ENCODE assay signal across 9 cellular contexts in the genomic region with DNA sequence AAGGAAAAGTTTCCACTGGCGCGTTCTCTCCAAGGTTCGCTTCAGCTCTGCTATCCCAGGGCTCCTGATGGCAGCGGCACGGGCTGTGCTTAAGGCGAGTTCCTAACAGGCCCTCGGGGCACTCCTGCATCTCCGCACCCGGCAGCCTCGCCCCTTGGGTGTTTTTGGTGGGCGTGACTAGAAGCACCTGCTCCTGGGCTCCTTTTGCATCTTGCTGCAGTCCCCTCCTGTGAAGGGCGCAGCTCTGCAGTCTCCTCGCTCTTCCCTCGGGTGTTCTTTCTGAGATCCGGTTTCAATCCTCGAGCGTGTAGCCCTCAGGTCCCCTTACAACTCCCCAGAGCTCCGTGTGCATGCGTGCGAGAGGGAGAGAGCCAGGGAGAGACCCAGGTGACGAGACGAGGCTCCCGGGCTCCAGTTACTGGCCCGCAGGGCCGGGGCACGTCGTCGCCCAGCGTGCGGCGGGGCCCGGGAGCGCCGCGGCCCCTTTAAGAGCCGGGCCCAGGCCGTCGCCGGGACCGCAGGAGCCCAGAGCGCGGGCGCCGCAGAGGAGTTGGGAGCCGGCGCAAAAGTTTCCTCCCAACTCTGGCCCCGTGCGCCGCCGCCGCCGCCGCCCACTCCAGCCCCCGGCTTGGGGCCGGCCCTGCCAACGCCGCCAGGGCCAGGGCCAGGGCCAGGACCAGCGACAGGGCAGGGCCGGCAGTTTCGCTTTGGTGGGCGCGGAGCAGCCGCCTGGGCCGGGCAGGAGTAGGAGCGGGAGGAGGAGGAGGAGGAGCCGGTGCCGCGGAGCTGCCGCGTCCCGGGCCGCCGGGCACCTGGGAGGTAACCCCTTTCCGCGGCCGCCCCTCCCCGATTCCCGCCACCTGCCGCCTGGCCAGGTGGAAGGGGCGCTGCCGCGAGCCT. TPM values are rescaled to one million over a fixed set of nuclear protein-coding genes. Genes with fewer than 3 reads are reported as not detected.
DNase-seq lines count a peak whose midpoint lies in the region; ATAC-seq and TF ChIP-seq lines count a peak whose summit lies in the region.
"Had no signal": no experiment of that assay in that cellular context is flagged by ENCODE, and none has a peak within 500 bp of the region (broad histone marks: within the 10 kb centered on the region; RNA-seq: fewer than 3 reads in every experiment).

PARD3B (plus strand) TSS at position 515 of the 900 bp plus-strand sequence. CDS start 525 bp downstream, outside the sequence.

- no peaks in the 10 kb centered on the region for H3K9me3 ChIP-seq in naive thymus-derived CD4-positive, alpha-beta T cell (ENCODE audit: control insufficient read depth in 2 of 3, low read length in 3 of 3)
- H3K9me3 ChIP-seq in thoracic aorta: no peaks in the 10 kb centered on the region

- DNase-seq in NCI-H82 (lab: John Stamatoyannopoulos, UW) (peak; percentile 46), NCI-H82 treated with DMSO at 0.1 percent for 48 hours (lab: John Stamatoyannopoulos, UW; ENCODE audit: unreplicated experiment) (no peak), NCI-H226 (peak; percentile 14), foreskin fibroblast (peak; percentile 67 to 87), thoracic aorta (ENCODE audit: low spot score) (no peak)
- peak; percentile 11 for DNase-seq in activated T-helper 2 cell treated with anti-CD3 and anti-CD28 coated beads, Interferon-gamma antibody, Interleukin-2, Interleukin-4, amounts not matched to agents 10 μg/mL and 5 μg/mL and 100 μg/mL, durations not matched to agents 14 hours and 24 hours and 36 hours (ENCODE audit: low spot score)
- DNase-seq in naive thymus-derived CD4-positive, alpha-beta T cell: peak in 7 of 9 donors; percentile 2 to 48 (median 11)
- DNase-seq: DND-41 had no signal

- no peak within 1 kb of the TSS for H3K27ac Mint-ChIP-seq in activated T-helper 2 cell treated with anti-CD3 and anti-CD28 coated beads, Interferon-gamma antibody, Interleukin-2, Interleukin-4, amounts not matched to agents 10 μg/mL and 5 μg/mL and 100 μg/mL, durations not matched to agents 14 hours and 24 hours and 36 hours
- no peak within 1 kb of the TSS for H3K27ac Mint-ChIP-seq in naive thymus-derived CD4-positive, alpha-beta T cell

- POLR2A ChIA-PET in naive thymus-derived CD4-positive, alpha-beta T cell (lab: Charles Lee): no interaction called here

- H3K36me3 Mint-ChIP-seq in activated T-helper 2 cell treated with anti-CD3 and anti-CD28 coated beads, Interferon-gamma antibody, Interleukin-2, Interleukin-4, amounts not matched to agents 10 μg/mL and 5 μg/mL and 100 μg/mL, durations not matched to agents 14 hours and 24 hours and 36 hours (ENCODE audit: low read depth): no peaks in the 10 kb centered on the region
- no peaks in the 10 kb centered on the region for H3K36me3 Mint-ChIP-seq in naive thymus-derived CD4-positive, alpha-beta T cell

- intact Hi-C loops in activated T-helper 2 cell treated with anti-CD3 and anti-CD28 coated beads, Interferon-gamma antibody, Interleukin-2, Interleukin-4, amounts not matched to agents 10 μg/mL and 5 μg/mL and 100 μg/mL, durations not matched to agents 14 hours and 24 hours and 36 hours (cut with micrococcal nuclease): no loop called here
- intact Hi-C loops in naive thymus-derived CD4-positive, alpha-beta T cell (cut with micrococcal nuclease): no loop called here

- no peaks in the 10 kb centered on the region for H3K9me3 Mint-ChIP-seq in activated T-helper 2 cell treated with anti-CD3 and anti-CD28 coated beads, Interferon-gamma antibody, Interleukin-2, Interleukin-4, amounts not matched to agents 10 μg/mL and 5 μg/mL and 100 μg/mL, durations not matched to agents 14 hours and 24 hours and 36 hours
- no peaks in the 10 kb centered on the region for H3K9me3 Mint-ChIP-seq in naive thymus-derived CD4-positive, alpha-beta T cell

- peaks cover 4 to 11% of the 10 kb centered on the region in 2 donors for H3K4me1 ChIP-seq in naive thymus-derived CD4-positive, alpha-beta T cell (ENCODE audit: control insufficient read depth in 2 of 2, insufficient read depth in 2 of 2, low read length in 2 of 2)
- H3K4me1 ChIP-seq in thoracic aorta (ENCODE audit: control insufficient read depth in 1 of 2, low read depth in 2 of 2): peaks cover 10 to 19% of the 10 kb centered on the region in 2 donors

- H3K4me3 ChIP-seq in foreskin fibroblast (ENCODE audit: low read depth in 1 of 2, low read length in 2 of 2) (peak within 1 kb of the TSS; percentile 77 to 92), thoracic aorta (peak within 1 kb of the TSS; percentile 93)
- peak within 1 kb of the TSS; percentile 22 for H3K4me3 ChIP-seq in naive thymus-derived CD4-positive, alpha-beta T cell (ENCODE audit: low read length)

- ATAC-seq in HG02938 (IDR thresholded peaks at IDR 0.05; ENCODE audit: unreplicated experiment) (peak; percentile 55), thoracic aorta (ENCODE audit: insufficient number of reproducible peaks, low FRiP score, low read depth) (peak; percentile 58)
- peak; percentile 68 for ATAC-seq in naive thymus-derived CD4-positive, alpha-beta T cell

- no peak for TF ChIP-seq CTCF in foreskin fibroblast (IDR thresholded peaks at IDR 0.05; ENCODE audit: low read depth, low read length)
- peak; percentile 7 for TF ChIP-seq CTCF in thoracic aorta (IDR thresholded peaks at IDR 0.05)

- peak within 1 kb of the TSS; percentile 83 for H3K4me3 Mint-ChIP-seq in activated T-helper 2 cell treated with anti-CD3 and anti-CD28 coated beads, Interferon-gamma antibody, Interleukin-2, Interleukin-4, amounts not matched to agents 10 μg/mL and 5 μg/mL and 100 μg/mL, durations not matched to agents 14 hours and 24 hours and 36 hours (ENCODE audit: low read depth)
- H3K4me3 Mint-ChIP-seq in naive thymus-derived CD4-positive, alpha-beta T cell: peak within 1 kb of the TSS; percentile 84 to 93 (median 89)

- no peaks in the 10 kb centered on the region for H3K36me3 ChIP-seq in naive thymus-derived CD4-positive, alpha-beta T cell (ENCODE audit: control insufficient read depth in 2 of 3, insufficient read depth in 3 of 3, low read length in 3 of 3)
- no peaks in the 10 kb centered on the region for H3K36me3 ChIP-seq in thoracic aorta

- H3K27ac ChIP-seq in naive thymus-derived CD4-positive, alpha-beta T cell (ENCODE audit: low read depth, low read length): no peak within 1 kb of the TSS
- H3K27ac ChIP-seq in thoracic aorta: peak within 1 kb of the TSS; percentile 81 to 87

- peaks cover 9% of the 10 kb centered on the region for H3K4me1 Mint-ChIP-seq in activated T-helper 2 cell treated with anti-CD3 and anti-CD28 coated beads, Interferon-gamma antibody, Interleukin-2, Interleukin-4, amounts not matched to agents 10 μg/mL and 5 μg/mL and 100 μg/mL, durations not matched to agents 14 hours and 24 hours and 36 hours (ENCODE audit: low read depth)
- peaks cover 8 to 17% (median 13%) of the 10 kb centered on the region in 7 donors for H3K4me1 Mint-ChIP-seq in naive thymus-derived CD4-positive, alpha-beta T cell

- H3K27me3 Mint-ChIP-seq in activated T-helper 2 cell treated with anti-CD3 and anti-CD28 coated beads, Interferon-gamma antibody, Interleukin-2, Interleukin-4, amounts not matched to agents 10 μg/mL and 5 μg/mL and 100 μg/mL, durations not matched to agents 14 hours and 24 hours and 36 hours (ENCODE audit: low read depth): peaks cover 54% of the 10 kb centered on the region
- H3K27me3 Mint-ChIP-seq in naive thymus-derived CD4-positive, alpha-beta T cell: peaks cover 10 to 57% (median 33%) of the 10 kb centered on the region in 5 donors

- H3K27me3 ChIP-seq in naive thymus-derived CD4-positive, alpha-beta T cell (ENCODE audit: control insufficient read depth in 2 of 2, insufficient read depth in 2 of 2, low read length in 2 of 2): no peaks in the 10 kb centered on the region
- H3K27me3 ChIP-seq in thoracic aorta (replicated peaks; ENCODE audit: insufficient read depth): no peaks in the 10 kb centered on the region

- CTCF ChIA-PET in naive thymus-derived CD4-positive, alpha-beta T cell (lab: Charles Lee): no interaction called here

RNA-seq across cellular contexts. Expression of gene PARD3B, which starts in this region (rescaled TPM):
- total RNA-seq in activated T-helper 2 cell treated with anti-CD3 and anti-CD28 coated beads, Interferon-gamma antibody, Interleukin-2, Interleukin-4, amounts not matched to agents 10 μg/mL and 5 μg/mL and 100 μg/mL, durations not matched to agents 14 hours and 24 hours and 36 hours: 0.09 and 0.39 TPM in 2 replicates
- 1 to 10 TPM in 3 of 5 experiments, under 1 TPM in 2; 0.41 to 4.0 (median 1.9) TPM for total RNA-seq in naive thymus-derived CD4-positive, alpha-beta T cell
- polyA plus RNA-seq in naive thymus-derived CD4-positive, alpha-beta T cell: under 1 TPM; 0.22 to 0.27 TPM
- 10 to 100 TPM; 25.7 to 34.5 TPM for total RNA-seq in thoracic aorta

Comparison
In these comparisons a context has a peak if more than half of its experiments do, and no peak if none do; other contexts are left out.
1. RNA of gene PARD3B (total RNA-seq): 25.7 to 34.5 TPM in thoracic aorta; 0.41 to 4.0 TPM in naive thymus-derived CD4-positive, alpha-beta T cell and 0.09 to 0.39 TPM in activated T-helper 2 cell treated with anti-CD3 and anti-CD28 coated beads, Interferon-gamma antibody, Interleukin-2, Interleukin-4, amounts not matched to agents 10 μg/mL and 5 μg/mL and 100 μg/mL, durations not matched to agents 14 hours and 24 hours and 36 hours; every median in the first group is over 4 times any median in the second.
2. DNase-seq: peak in NCI-H82 (single experiment), NCI-H226 (single experiment), foreskin fibroblast (2 of 2) and naive thymus-derived CD4-positive, alpha-beta T cell (7 of 9); none in NCI-H82 treated with DMSO at 0.1 percent for 48 hours (single experiment) and thoracic aorta (single experiment).
3. Peak in DNase-seq in activated T-helper 2 cell treated with anti-CD3 and anti-CD28 coated beads, Interferon-gamma antibody, Interleukin-2, Interleukin-4, amounts not matched to agents 10 μg/mL and 5 μg/mL and 100 μg/mL, durations not matched to agents 14 hours and 24 hours and 36 hours; RNA of the gene not detected or under 1 TPM.
4. H3K4me3 ChIP-seq: peak in every context shown above with its lines; median percentile 93 in thoracic aorta; 84 in foreskin fibroblast; 22 in naive thymus-derived CD4-positive, alpha-beta T cell.
5. Peak in every context shown above with its lines, with median percentiles within 50 percentile points of each other: ATAC-seq.